23 cellular contexts compared by ENCODE assay signal in genomic region chr17:73431401-73432205, GRCh38.
DNase-seq lines count a peak whose midpoint lies in the region; ATAC-seq and TF ChIP-seq lines count a peak whose summit lies in the region.
"Had no signal": no experiment of that assay in that cellular context is flagged by ENCODE, and none has a peak within 500 bp of the region (broad histone marks: within the 10 kb centered on the region; RNA-seq: fewer than 3 reads in every experiment).

No MANE protein-coding gene starts in this region.

- H3K36me3 Mint-ChIP-seq in H9 (ENCODE audit: insufficient read depth in 1 of 3, low read depth in 3 of 3): peaks cover 0 to 4% (median 0%) of the 10 kb centered on the region in 3 experiments; a peak in 1 of 7 replicates
- H3K36me3 Mint-ChIP-seq: IgD-negative memory B cell; stimulated activated effector memory CD8-positive, alpha-beta T cell treated with anti-CD3 and anti-CD28 coated beads, Interleukin-12 subunit alpha, Interleukin-12 subunit beta, amount 100 ng/mL, for 72 hours had no signal

- no peak overlapping the region for H2BK5ac ChIP-seq in H9 (ENCODE audit: insufficient read length, low read length)

- H3K4me3 ChIP-seq in WERI-Rb-1 (ENCODE audit: low read depth, low read length): no peak overlapping the region
- H3K4me3 ChIP-seq: colonic mucosa, GM23338, hepatocyte, PC-9, suprapubic skin, upper lobe of left lung had no signal

- peak; percentile 36 for DNase-seq in activated T-cell treated with anti-CD3 and anti-CD28 coated beads, Interleukin-2, amount 50 U/mL, for 1 hour
- no peak for DNase-seq in activated T-cell treated with anti-CD3 and anti-CD28 coated beads, Interleukin-2, amount 50 U/mL, for 48 hours
- DNase-seq in H9: peak; percentile 30
- peak; percentile 51 for DNase-seq in WERI-Rb-1
- no peak for DNase-seq in omental fat pad (ENCODE audit: low spot score)
- no peak for DNase-seq in DMS153 treated with DMSO at 0.1 percent for 48 hours (lab: John Stamatoyannopoulos, UW; ENCODE audit: unreplicated experiment)
- DNase-seq: amygdala; BE2C; effector CD4-positive, alpha-beta T cell; NCI-H187; nephron progenitor cell; PC-9 had no signal

- no peaks in the 10 kb centered on the region for H3K9me3 Mint-ChIP-seq in H9
- H3K9me3 Mint-ChIP-seq: activated naive CD4-positive, alpha-beta T cell treated with anti-CD3 and anti-CD28 coated beads, Interleukin-2, amount 10 ng/mL, durations not matched to agents 7 days and 5 days; GM23338; IgD-negative memory B cell; nephron progenitor cell; stimulated activated effector memory CD8-positive, alpha-beta T cell treated with anti-CD3 and anti-CD28 coated beads, Interleukin-12 subunit alpha, Interleukin-12 subunit beta, amount 100 ng/mL, for 72 hours had no signal

- peaks cover 31% of the 10 kb centered on the region for H3K36me3 ChIP-seq in WERI-Rb-1
- H3K36me3 ChIP-seq: BE2C, colonic mucosa, suprapubic skin, upper lobe of left lung had no signal

- no peak overlapping the region for H2BK15ac ChIP-seq in H9 (ENCODE audit: low read depth, low read length)

- H2BK120ac ChIP-seq in H9 (ENCODE audit: low read depth, low read length, poor library complexity, severe bottlenecking): no peak overlapping the region

- H3K27me3 Mint-ChIP-seq in H9 (ENCODE audit: low read depth): no peaks in the 10 kb centered on the region
- H3K27me3 Mint-ChIP-seq: activated CD4-positive, alpha-beta T cell treated with anti-CD3 and anti-CD28 coated beads for 36 hours; IgD-negative memory B cell had no signal

- H2AFZ ChIP-seq in H9 (ENCODE audit: low read length): no peak overlapping the region
- H2AFZ ChIP-seq: GM23338, hepatocyte, PC-9 had no signal

- TF ChIP-seq CTCF in H9 (conservative IDR thresholded peaks at IDR 0.05): no peak
- no peak for TF ChIP-seq CTCF in WERI-Rb-1 (IDR thresholded peaks at IDR 0.05; ENCODE audit: low read depth, low read length)
- no peak for TF ChIP-seq CTCF in omental fat pad (IDR thresholded peaks at IDR 0.05)

- H3K27ac ChIP-seq in H9 (ENCODE audit: insufficient read length, low read depth, low read length) (no peak overlapping the region), WERI-Rb-1 (peak overlapping the region; percentile 61)
- H3K27ac ChIP-seq: colonic mucosa, hepatocyte, PC-9, suprapubic skin, upper lobe of left lung had no signal

- H3K4me2 ChIP-seq in H9 (ENCODE audit: insufficient read depth, insufficient read length, low read length): no peak overlapping the region
- H3K4me2 ChIP-seq: GM23338, hepatocyte, PC-9 had no signal

- H3K23me2 ChIP-seq in H9 (ENCODE audit: insufficient read length, low read depth, low read length, poor library complexity, severe bottlenecking): no peaks in the 10 kb centered on the region

- H2BK20ac ChIP-seq in H9 (ENCODE audit: low read depth, low read length, poor library complexity, severe bottlenecking): no peak overlapping the region

- no peaks in the 10 kb centered on the region for H4K20me1 ChIP-seq in H9 (ENCODE audit: control insufficient read depth, insufficient read depth, insufficient read length)

- no peak overlapping the region for H3K4ac ChIP-seq in H9 (ENCODE audit: low read depth, low read length)

- H3K79me1 ChIP-seq in H9 (ENCODE audit: insufficient read depth, low read depth, low read length, poor library complexity, severe bottlenecking): no peaks in the 10 kb centered on the region

- H3K14ac ChIP-seq in H9 (ENCODE audit: insufficient read depth, low read length): no peak overlapping the region; the same call in 1 of the 2 replicates

- no peaks in the 10 kb centered on the region for H3K79me2 ChIP-seq in H9 (ENCODE audit: insufficient read depth, low read length)
- H3K79me2 ChIP-seq: hepatocyte had no signal

- peak overlapping the region in 1 of 3 experiments; percentile 52; a peak in 1 of 7 replicates for H3K27ac Mint-ChIP-seq in H9
- H3K27ac Mint-ChIP-seq: activated CD4-positive, alpha-beta T cell treated with anti-CD3 and anti-CD28 coated beads for 36 hours; GM23338; nephron progenitor cell; stimulated activated effector memory CD8-positive, alpha-beta T cell treated with anti-CD3 and anti-CD28 coated beads, Interleukin-12 subunit alpha, Interleukin-12 subunit beta, amount 100 ng/mL, for 72 hours had no signal

- H3K56ac ChIP-seq in H9 (ENCODE audit: insufficient read length, low read depth, low read length): no peak overlapping the region

- H3K4me1 Mint-ChIP-seq in H9: peaks cover 11 to 15% of the 10 kb centered on the region in 2 experiments
- H3K4me1 Mint-ChIP-seq: stimulated activated effector memory CD8-positive, alpha-beta T cell treated with anti-CD3 and anti-CD28 coated beads, Interleukin-12 subunit alpha, Interleukin-12 subunit beta, amount 100 ng/mL, for 72 hours had no signal

- no peak overlapping the region for H3K23ac ChIP-seq in H9 (ENCODE audit: insufficient read length, low read depth, low read length)

- no peaks in the 10 kb centered on the region for H3K4me1 ChIP-seq in H9 (ENCODE audit: insufficient read depth, low read length)

- no peak overlapping the region for H4K8ac ChIP-seq in H9 (replicated peaks; ENCODE audit: insufficient read length, low read depth, low read length)

- H3K27me3 ChIP-seq in H9 (ENCODE audit: insufficient read depth, low read length): no peaks in the 10 kb centered on the region
- no peaks in the 10 kb centered on the region for H3K27me3 ChIP-seq in WERI-Rb-1 (ENCODE audit: insufficient read depth, low read depth, severe bottlenecking)
- H3K27me3 ChIP-seq: BE2C, colonic mucosa, hepatocyte, upper lobe of left lung had no signal

- no peak overlapping the region for H3K4me3 Mint-ChIP-seq in H9
- H3K4me3 Mint-ChIP-seq: activated CD4-positive, alpha-beta T cell treated with anti-CD3 and anti-CD28 coated beads for 36 hours; activated naive CD4-positive, alpha-beta T cell treated with anti-CD3 and anti-CD28 coated beads, Interleukin-2, amount 10 ng/mL, durations not matched to agents 7 days and 5 days; GM23338; IgD-negative memory B cell; nephron progenitor cell; stimulated activated effector memory CD8-positive, alpha-beta T cell treated with anti-CD3 and anti-CD28 coated beads, Interleukin-12 subunit alpha, Interleukin-12 subunit beta, amount 100 ng/mL, for 72 hours had no signal

- H3T11ph ChIP-seq in H9 (ENCODE audit: low read length): no peak overlapping the region

- ATAC-seq in omental fat pad (ENCODE audit: low FRiP score) (peak; percentile 10), GM18511 (IDR thresholded peaks at IDR 0.05; ENCODE audit: unreplicated experiment) (no peak), HG03378 (IDR thresholded peaks at IDR 0.05; ENCODE audit: unreplicated experiment) (no peak)
- ATAC-seq: activated CD4-positive, alpha-beta T cell treated with anti-CD3 and anti-CD28 coated beads for 36 hours; GM23338; stimulated activated effector memory CD8-positive, alpha-beta T cell treated with anti-CD3 and anti-CD28 coated beads, Interleukin-12 subunit alpha, Interleukin-12 subunit beta, amount 100 ng/mL, for 72 hours had no signal

- no peak overlapping the region for H3K18ac ChIP-seq in H9 (ENCODE audit: insufficient read length, low read depth, low read length)

- H4K91ac ChIP-seq in H9 (ENCODE audit: insufficient read length, low read depth, low read length): no peak overlapping the region

- H3K9me3 ChIP-seq in H9 (ENCODE audit: control insufficient read depth, low read depth, low read length) (no peaks in the 10 kb centered on the region), WERI-Rb-1 (ENCODE audit: severe bottlenecking) (no peaks in the 10 kb centered on the region)
- H3K9me3 ChIP-seq: BE2C, colonic mucosa, suprapubic skin, upper lobe of left lung had no signal

- no peak overlapping the region for H2AK5ac ChIP-seq in H9 (ENCODE audit: insufficient read length, low read length)

- H4K5ac ChIP-seq in H9 (ENCODE audit: insufficient read length, low read depth, low read length): no peak overlapping the region

- H2BK12ac ChIP-seq in H9 (ENCODE audit: insufficient read length, low read depth, low read length): no peak overlapping the region

- no peak overlapping the region for H3K9ac ChIP-seq in H9 (ENCODE audit: extremely low read depth, insufficient read length, low read length)

- WGBS in H9 (ENCODE audit: extremely low coverage, insufficient read length, low lambda C conversion rate): no CpG with 5 or more reads among the region's 26 CpGs

Comparison
In these comparisons a context has a peak if more than half of its experiments do, and no peak if none do; other contexts are left out.
1. DNase-seq: peak in activated T-cell treated with anti-CD3 and anti-CD28 coated beads, Interleukin-2, amount 50 U/mL, for 1 hour (single experiment), H9 (single experiment) and WERI-Rb-1 (single experiment); none in activated T-cell treated with anti-CD3 and anti-CD28 coated beads, Interleukin-2, amount 50 U/mL, for 48 hours (0 of 2), omental fat pad (single experiment) and DMS153 treated with DMSO at 0.1 percent for 48 hours (single experiment).